18 cellular contexts compared by ENCODE assay signal in genomic region chr4:38236003-38236402, GRCh38.
"Had no signal": no experiment of that assay in that cellular context is flagged by ENCODE, and none has a peak within 500 bp of the region (broad histone marks: within the 10 kb centered on the region; RNA-seq: fewer than 3 reads in every experiment).

No MANE protein-coding gene starts in this region.

- H3K36me3 ChIP-seq: colonic mucosa, heart left ventricle, right atrium auricular region, tibial artery, upper lobe of right lung had no signal

- H3K4me3 ChIP-seq: colonic mucosa, dorsolateral prefrontal cortex, heart left ventricle, lung, right atrium auricular region, smooth muscle cell, tibial artery, upper lobe of right lung had no signal

- H3K9me3 Mint-ChIP-seq: natural killer cell had no signal

- H3K27ac Mint-ChIP-seq: natural killer cell had no signal

- DNase-seq: colonic mucosa; dorsolateral prefrontal cortex; effector CD8-positive, alpha-beta T cell; heart left ventricle; hippocampal formation; left colon; left ventricle myocardium superior; mesendoderm; natural killer cell; stimulated activated CD4-positive, alpha-beta T cell treated with anti-CD3 and anti-CD28 coated beads, Interleukin-2, amount 100 ng/mL, for 48 hours; stimulated activated naive CD8-positive, alpha-beta T cell treated with anti-CD3 and anti-CD28 coated beads, Interleukin-15, Interleukin-2, amounts not matched to agents 100 U/mL and 50 U/mL, for 24 hours; tibial artery; upper lobe of right lung had no signal

- H3K36me3 Mint-ChIP-seq: natural killer cell had no signal

- H3K27me3 ChIP-seq: colonic mucosa, dorsolateral prefrontal cortex, heart left ventricle, right atrium auricular region, tibial artery, upper lobe of right lung had no signal

- H3K27ac ChIP-seq: colonic mucosa, dorsolateral prefrontal cortex, heart left ventricle, right atrium auricular region, tibial artery, upper lobe of right lung had no signal

- H3K4me1 Mint-ChIP-seq: natural killer cell, neural crest cell had no signal

- H3K9me3 ChIP-seq: colonic mucosa, heart left ventricle, right atrium auricular region, tibial artery, upper lobe of right lung had no signal

- FAIRE-seq: frontal cortex had no signal

- H3K4me2 ChIP-seq: smooth muscle cell had no signal

- ATAC-seq: heart left ventricle; left colon; left ventricle myocardium superior; natural killer cell; stimulated activated naive CD8-positive, alpha-beta T cell treated with anti-CD3 and anti-CD28 coated beads, Interleukin-15, Interleukin-2, amounts not matched to agents 100 U/mL and 50 U/mL, for 24 hours; upper lobe of right lung had no signal

- H3K4me3 Mint-ChIP-seq: natural killer cell, neural crest cell had no signal

- H3K4me1 ChIP-seq: colonic mucosa, right atrium auricular region, upper lobe of right lung had no signal
